Comparison of ENCODE assay signal across 1 cellular context in the genomic region with DNA sequence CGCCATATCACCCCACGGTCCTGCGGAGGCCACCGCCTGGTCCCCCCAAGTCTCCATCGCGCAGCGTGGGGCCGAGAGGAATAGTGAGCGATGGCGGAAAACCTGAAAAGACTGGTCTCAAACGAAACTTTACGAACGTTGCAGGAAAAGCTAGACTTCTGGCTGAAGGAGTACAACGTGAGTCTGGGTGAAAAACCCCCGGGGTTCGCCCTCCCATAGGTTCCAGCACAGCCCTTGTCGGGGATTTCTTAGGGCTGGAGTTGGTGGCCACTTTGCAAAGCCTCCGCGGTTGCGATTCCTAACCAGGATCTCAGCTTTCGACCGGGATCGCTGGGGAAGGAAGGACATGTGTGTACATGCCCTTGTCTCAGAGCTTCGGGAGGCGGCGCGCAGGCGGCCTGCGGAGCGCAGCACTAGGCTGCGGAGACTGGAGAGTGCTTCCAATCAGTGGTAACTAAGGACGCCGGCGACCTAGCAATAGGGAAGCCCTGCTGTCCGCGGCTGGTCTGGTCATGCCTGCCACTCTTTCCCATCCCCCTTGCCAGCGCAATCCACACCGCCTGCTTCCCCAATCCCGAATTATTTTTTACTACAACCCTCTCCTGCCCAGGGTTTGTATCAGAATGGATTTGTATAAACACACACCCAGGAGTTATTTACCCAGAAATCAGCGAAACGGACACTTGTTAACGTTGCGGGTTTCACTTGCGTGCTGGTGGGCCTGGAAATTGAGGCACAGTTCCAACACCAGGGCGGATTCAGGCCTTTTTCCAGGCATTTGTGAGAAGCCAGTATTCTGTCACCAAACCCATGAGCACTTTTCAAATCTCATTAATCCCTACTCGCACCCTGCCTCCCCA.
TF ChIP-seq lines count a peak whose summit lies in the region.

No MANE protein-coding gene starts in this region.

TF ChIP-seq in SK-N-SH, 30 proteins besides CTCF, POLR2A, EP300 and RAD21 (continued from another document):
- TF ChIP-seq, protein P1, sequence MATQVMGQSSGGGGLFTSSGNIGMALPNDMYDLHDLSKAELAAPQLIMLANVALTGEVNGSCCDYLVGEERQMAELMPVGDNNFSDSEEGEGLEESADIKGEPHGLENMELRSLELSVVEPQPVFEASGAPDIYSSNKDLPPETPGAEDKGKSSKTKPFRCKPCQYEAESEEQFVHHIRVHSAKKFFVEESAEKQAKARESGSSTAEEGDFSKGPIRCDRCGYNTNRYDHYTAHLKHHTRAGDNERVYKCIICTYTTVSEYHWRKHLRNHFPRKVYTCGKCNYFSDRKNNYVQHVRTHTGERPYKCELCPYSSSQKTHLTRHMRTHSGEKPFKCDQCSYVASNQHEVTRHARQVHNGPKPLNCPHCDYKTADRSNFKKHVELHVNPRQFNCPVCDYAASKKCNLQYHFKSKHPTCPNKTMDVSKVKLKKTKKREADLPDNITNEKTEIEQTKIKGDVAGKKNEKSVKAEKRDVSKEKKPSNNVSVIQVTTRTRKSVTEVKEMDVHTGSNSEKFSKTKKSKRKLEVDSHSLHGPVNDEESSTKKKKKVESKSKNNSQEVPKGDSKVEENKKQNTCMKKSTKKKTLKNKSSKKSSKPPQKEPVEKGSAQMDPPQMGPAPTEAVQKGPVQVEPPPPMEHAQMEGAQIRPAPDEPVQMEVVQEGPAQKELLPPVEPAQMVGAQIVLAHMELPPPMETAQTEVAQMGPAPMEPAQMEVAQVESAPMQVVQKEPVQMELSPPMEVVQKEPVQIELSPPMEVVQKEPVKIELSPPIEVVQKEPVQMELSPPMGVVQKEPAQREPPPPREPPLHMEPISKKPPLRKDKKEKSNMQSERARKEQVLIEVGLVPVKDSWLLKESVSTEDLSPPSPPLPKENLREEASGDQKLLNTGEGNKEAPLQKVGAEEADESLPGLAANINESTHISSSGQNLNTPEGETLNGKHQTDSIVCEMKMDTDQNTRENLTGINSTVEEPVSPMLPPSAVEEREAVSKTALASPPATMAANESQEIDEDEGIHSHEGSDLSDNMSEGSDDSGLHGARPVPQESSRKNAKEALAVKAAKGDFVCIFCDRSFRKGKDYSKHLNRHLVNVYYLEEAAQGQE (IDR thresholded peaks at IDR 0.05; ENCODE audit: low read depth, low read length), result no peak
- TF ChIP-seq, protein P2, sequence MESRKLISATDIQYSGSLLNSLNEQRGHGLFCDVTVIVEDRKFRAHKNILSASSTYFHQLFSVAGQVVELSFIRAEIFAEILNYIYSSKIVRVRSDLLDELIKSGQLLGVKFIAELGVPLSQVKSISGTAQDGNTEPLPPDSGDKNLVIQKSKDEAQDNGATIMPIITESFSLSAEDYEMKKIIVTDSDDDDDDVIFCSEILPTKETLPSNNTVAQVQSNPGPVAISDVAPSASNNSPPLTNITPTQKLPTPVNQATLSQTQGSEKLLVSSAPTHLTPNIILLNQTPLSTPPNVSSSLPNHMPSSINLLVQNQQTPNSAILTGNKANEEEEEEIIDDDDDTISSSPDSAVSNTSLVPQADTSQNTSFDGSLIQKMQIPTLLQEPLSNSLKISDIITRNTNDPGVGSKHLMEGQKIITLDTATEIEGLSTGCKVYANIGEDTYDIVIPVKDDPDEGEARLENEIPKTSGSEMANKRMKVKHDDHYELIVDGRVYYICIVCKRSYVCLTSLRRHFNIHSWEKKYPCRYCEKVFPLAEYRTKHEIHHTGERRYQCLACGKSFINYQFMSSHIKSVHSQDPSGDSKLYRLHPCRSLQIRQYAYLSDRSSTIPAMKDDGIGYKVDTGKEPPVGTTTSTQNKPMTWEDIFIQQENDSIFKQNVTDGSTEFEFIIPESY (IDR thresholded peaks at IDR 0.05; ENCODE audit: borderline replicate concordance, low read depth), result no peak
- TF ChIP-seq, protein P3, sequence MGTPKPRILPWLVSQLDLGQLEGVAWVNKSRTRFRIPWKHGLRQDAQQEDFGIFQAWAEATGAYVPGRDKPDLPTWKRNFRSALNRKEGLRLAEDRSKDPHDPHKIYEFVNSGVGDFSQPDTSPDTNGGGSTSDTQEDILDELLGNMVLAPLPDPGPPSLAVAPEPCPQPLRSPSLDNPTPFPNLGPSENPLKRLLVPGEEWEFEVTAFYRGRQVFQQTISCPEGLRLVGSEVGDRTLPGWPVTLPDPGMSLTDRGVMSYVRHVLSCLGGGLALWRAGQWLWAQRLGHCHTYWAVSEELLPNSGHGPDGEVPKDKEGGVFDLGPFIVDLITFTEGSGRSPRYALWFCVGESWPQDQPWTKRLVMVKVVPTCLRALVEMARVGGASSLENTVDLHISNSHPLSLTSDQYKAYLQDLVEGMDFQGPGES (IDR thresholded peaks at IDR 0.05; ENCODE audit: low read depth, low read length), result no peak
- TF ChIP-seq TAF1 (IDR thresholded peaks at IDR 0.05; ENCODE audit: borderline replicate concordance, low read depth, low read length), result no peak
- TF ChIP-seq, protein P4, sequence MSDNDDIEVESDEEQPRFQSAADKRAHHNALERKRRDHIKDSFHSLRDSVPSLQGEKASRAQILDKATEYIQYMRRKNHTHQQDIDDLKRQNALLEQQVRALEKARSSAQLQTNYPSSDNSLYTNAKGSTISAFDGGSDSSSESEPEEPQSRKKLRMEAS (IDR thresholded peaks at IDR 0.05; ENCODE audit: low read depth), result 0 out of 2 replicates have a peak, but pooled peaks have one; percentile 20
- TF ChIP-seq SMC3 (IDR thresholded peaks at IDR 0.05; ENCODE audit: low read depth, low read length), result no peak
- TF ChIP-seq TEAD4 (IDR thresholded peaks at IDR 0.05; ENCODE audit: borderline replicate concordance, insufficient read depth), result no peak
TF ChIP-seq in SK-N-SH: peak in this region for 3.
